In the genomic region with DNA sequence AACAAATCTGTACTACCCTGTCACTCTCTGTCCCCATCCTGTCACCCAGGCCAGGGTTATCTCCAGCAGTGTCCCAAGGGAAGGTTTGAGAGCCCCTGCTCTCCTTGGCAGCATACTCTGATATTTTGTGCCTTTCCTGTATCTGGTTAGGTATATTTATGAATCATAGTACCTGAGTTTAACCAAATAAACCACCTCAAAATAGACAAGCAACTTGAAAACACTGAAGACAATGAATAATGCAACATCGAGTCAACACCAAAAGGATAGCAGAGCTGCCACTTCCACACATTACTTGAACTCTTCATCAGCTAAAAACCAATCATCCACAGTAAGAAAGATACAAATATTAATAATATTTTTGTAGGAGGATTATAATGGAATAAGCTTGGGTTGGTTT, we compare ENCODE assay signal across 1 cellular context.
TF ChIP-seq lines count a peak whose summit lies in the region.

No MANE protein-coding gene starts in this region.

TF ChIP-seq in K562, 482 proteins besides CTCF, POLR2A, EP300 and RAD21:
- TF ChIP-seq ZBTB8A (IDR thresholded peaks at IDR 0.05; ENCODE audit: partially characterized antibody) (no peak), ZC3H8 (IDR thresholded peaks at IDR 0.05) (no peak)
- TF ChIP-seq, protein P1, sequence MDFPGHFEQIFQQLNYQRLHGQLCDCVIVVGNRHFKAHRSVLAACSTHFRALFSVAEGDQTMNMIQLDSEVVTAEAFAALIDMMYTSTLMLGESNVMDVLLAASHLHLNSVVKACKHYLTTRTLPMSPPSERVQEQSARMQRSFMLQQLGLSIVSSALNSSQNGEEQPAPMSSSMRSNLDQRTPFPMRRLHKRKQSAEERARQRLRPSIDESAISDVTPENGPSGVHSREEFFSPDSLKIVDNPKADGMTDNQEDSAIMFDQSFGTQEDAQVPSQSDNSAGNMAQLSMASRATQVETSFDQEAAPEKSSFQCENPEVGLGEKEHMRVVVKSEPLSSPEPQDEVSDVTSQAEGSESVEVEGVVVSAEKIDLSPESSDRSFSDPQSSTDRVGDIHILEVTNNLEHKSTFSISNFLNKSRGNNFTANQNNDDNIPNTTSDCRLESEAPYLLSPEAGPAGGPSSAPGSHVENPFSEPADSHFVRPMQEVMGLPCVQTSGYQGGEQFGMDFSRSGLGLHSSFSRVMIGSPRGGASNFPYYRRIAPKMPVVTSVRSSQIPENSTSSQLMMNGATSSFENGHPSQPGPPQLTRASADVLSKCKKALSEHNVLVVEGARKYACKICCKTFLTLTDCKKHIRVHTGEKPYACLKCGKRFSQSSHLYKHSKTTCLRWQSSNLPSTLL (IDR thresholded peaks at IDR 0.05), result no peak
- TF ChIP-seq, protein P2, sequence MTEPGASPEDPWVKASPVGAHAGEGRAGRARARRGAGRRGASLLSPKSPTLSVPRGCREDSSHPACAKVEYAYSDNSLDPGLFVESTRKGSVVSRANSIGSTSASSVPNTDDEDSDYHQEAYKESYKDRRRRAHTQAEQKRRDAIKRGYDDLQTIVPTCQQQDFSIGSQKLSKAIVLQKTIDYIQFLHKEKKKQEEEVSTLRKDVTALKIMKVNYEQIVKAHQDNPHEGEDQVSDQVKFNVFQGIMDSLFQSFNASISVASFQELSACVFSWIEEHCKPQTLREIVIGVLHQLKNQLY (CRISPR knock-in tag; conservative IDR thresholded peaks at IDR 0.05), result no peak
- TF ChIP-seq, protein P3, sequence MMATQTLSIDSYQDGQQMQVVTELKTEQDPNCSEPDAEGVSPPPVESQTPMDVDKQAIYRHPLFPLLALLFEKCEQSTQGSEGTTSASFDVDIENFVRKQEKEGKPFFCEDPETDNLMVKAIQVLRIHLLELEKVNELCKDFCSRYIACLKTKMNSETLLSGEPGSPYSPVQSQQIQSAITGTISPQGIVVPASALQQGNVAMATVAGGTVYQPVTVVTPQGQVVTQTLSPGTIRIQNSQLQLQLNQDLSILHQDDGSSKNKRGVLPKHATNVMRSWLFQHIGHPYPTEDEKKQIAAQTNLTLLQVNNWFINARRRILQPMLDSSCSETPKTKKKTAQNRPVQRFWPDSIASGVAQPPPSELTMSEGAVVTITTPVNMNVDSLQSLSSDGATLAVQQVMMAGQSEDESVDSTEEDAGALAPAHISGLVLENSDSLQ (IDR thresholded peaks at IDR 0.05), result peak; percentile 47; the same call in 1 of the 2 replicates
